ENCODE assay signal across 26 cellular contexts in genomic region chr7:90903856-90904255, GRCh38.
"Had no signal": no experiment of that assay in that cellular context is flagged by ENCODE, and none has a peak within 500 bp of the region (broad histone marks: within the 10 kb centered on the region; RNA-seq: fewer than 3 reads in every experiment).

No MANE protein-coding gene starts in this region.

- H3K4me1 ChIP-seq: esophagus muscularis mucosa, foreskin keratinocyte, gastroesophageal sphincter, heart right ventricle, left ventricle myocardium inferior, lower lobe of right lung, psoas muscle, sigmoid colon, stomach, thyroid gland, upper lobe of left lung had no signal

- H3K27me3 ChIP-seq: dorsolateral prefrontal cortex, esophagus muscularis mucosa, foreskin keratinocyte, gastroesophageal sphincter, heart right ventricle, ovary, sigmoid colon, stomach, thyroid gland, upper lobe of left lung had no signal

- H3K4me3 Mint-ChIP-seq: naive thymus-derived CD8-positive, alpha-beta T cell; nephron progenitor cell; stimulated activated effector memory CD8-positive, alpha-beta T cell treated with anti-CD3 and anti-CD28 coated beads, Interleukin-12 subunit alpha, Interleukin-12 subunit beta, amount 100 ng/mL, for 72 hours had no signal

- H3K9me3 Mint-ChIP-seq: nephron progenitor cell had no signal

- H3K27ac Mint-ChIP-seq: naive thymus-derived CD8-positive, alpha-beta T cell; nephron progenitor cell; stimulated activated effector memory CD8-positive, alpha-beta T cell treated with anti-CD3 and anti-CD28 coated beads, Interleukin-12 subunit alpha, Interleukin-12 subunit beta, amount 100 ng/mL, for 72 hours had no signal

- H3K36me3 ChIP-seq: esophagus muscularis mucosa, gastroesophageal sphincter, heart right ventricle, left ventricle myocardium inferior, lower lobe of right lung, ovary, sigmoid colon, stomach, thyroid gland, upper lobe of left lung had no signal

- H3K36me3 Mint-ChIP-seq: naive thymus-derived CD8-positive, alpha-beta T cell; stimulated activated effector memory CD8-positive, alpha-beta T cell treated with anti-CD3 and anti-CD28 coated beads, Interleukin-12 subunit alpha, Interleukin-12 subunit beta, amount 100 ng/mL, for 72 hours had no signal

- ATAC-seq: foreskin keratinocyte; gastroesophageal sphincter; heart right ventricle; left cardiac atrium; lower lobe of right lung; naive thymus-derived CD8-positive, alpha-beta T cell; psoas muscle; right cardiac atrium; stimulated activated effector memory CD8-positive, alpha-beta T cell treated with anti-CD3 and anti-CD28 coated beads, Interleukin-12 subunit alpha, Interleukin-12 subunit beta, amount 100 ng/mL, for 72 hours had no signal

- H3K4me1 Mint-ChIP-seq: naive thymus-derived CD8-positive, alpha-beta T cell; nephron progenitor cell; stimulated activated effector memory CD8-positive, alpha-beta T cell treated with anti-CD3 and anti-CD28 coated beads, Interleukin-12 subunit alpha, Interleukin-12 subunit beta, amount 100 ng/mL, for 72 hours had no signal

- H3K9me3 ChIP-seq: esophagus muscularis mucosa, gastroesophageal sphincter, heart right ventricle, left ventricle myocardium inferior, lower lobe of right lung, ovary, psoas muscle, sigmoid colon, stomach, thyroid gland, upper lobe of left lung had no signal

- H3K27ac ChIP-seq: dorsolateral prefrontal cortex, esophagus muscularis mucosa, foreskin keratinocyte, gastroesophageal sphincter, heart right ventricle, left ventricle myocardium inferior, lower lobe of right lung, ovary, psoas muscle, sigmoid colon, stomach, upper lobe of left lung had no signal

- DNase-seq: central memory CD4-positive, alpha-beta T cell; dorsolateral prefrontal cortex; effector CD8-positive, alpha-beta T cell; foreskin keratinocyte; heart right ventricle; hypothalamus; left cardiac atrium; left ventricle myocardium inferior; lower lobe of right lung; naive thymus-derived CD8-positive, alpha-beta T cell; nephron progenitor cell; occipital lobe; ovary; posterior cingulate gyrus; psoas muscle; right cardiac atrium; sigmoid colon; stimulated activated CD4-positive, alpha-beta T cell treated with anti-CD3 and anti-CD28 coated beads, Interleukin-2, amount 100 ng/mL, for 24 hours; stimulated activated CD4-positive, alpha-beta T cell treated with anti-CD3 and anti-CD28 coated beads, Interleukin-4, amount 100 ng/mL, for 24 hours; stimulated activated naive CD4-positive, alpha-beta T cell treated with Interleukin-2 at 50 U/mL for 16 hours; stomach; thyroid gland; upper lobe of left lung had no signal

- H3K4me3 ChIP-seq: dorsolateral prefrontal cortex, esophagus muscularis mucosa, gastroesophageal sphincter, heart right ventricle, left ventricle myocardium inferior, lower lobe of right lung, ovary, psoas muscle, sigmoid colon, stomach, thyroid gland, upper lobe of left lung had no signal
